Comparison of ENCODE assay signal across 25 cellular contexts in the genomic region with DNA sequence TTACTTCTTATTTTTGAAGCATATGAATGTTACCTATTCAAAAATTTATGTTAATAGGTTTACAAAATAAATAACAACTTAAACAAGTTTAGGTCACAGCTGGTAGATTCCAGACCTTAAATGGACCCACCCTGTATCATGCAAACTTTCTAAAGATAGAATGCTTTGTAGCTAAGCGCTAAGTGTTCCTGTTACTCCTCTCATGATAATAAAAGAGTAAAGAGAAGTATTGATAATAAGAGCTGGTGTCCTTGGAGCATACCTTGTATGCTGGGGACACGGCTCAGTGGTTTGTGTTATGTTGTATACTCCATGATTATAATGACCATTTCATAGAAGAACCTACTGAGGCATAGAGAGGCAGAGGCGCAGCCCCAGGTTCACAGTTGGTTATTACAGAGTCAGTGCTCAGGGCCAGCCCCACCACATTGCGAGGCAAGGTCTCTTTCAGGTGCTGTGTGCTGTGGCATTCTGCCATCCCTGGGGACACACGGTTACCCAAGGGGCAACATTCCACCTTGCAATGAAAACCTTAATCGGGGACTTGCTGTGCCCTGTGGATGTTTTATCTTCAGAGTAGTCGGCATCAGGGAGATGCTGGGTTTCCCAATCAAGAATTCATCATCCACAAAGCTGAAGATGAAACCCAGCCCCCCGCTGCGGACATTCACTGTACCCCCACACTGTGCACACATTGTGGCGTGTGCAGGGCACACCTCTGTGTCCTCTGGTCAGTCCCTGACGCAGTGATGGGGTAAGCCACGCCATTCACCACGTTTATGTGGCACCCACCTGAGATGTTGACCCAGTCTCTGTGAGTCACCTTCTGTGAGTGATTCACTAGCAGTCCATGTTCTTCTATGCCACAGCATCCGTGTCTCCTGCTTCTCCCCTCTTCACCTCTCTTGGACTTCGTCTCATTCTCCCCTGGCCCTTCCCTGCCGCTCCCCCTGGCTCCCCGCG.
DNase-seq lines count a peak whose midpoint lies in the region; ATAC-seq and TF ChIP-seq lines count a peak whose summit lies in the region.
"Had no signal": no experiment of that assay in that cellular context is flagged by ENCODE, and none has a peak within 500 bp of the region (broad histone marks: within the 10 kb centered on the region; RNA-seq: fewer than 3 reads in every experiment).

No MANE protein-coding gene starts in this region.

- no peaks in the 10 kb centered on the region for H3K9me3 ChIP-seq in right atrium auricular region

- no peak overlapping the region for H3K4me3 ChIP-seq in right atrium auricular region
- H3K4me3 ChIP-seq: hepatocyte, smooth muscle cell had no signal

- no peak for TF ChIP-seq CTCF in brain (conservative IDR thresholded peaks at IDR 0.05)
- TF ChIP-seq CTCF in right atrium auricular region (IDR thresholded peaks at IDR 0.05), result no peak

- peak overlapping the region in 3 of 5 experiments; percentile 0 to 97 (median 11) for H3K27ac Mint-ChIP-seq in brain
- H3K27ac Mint-ChIP-seq: endodermal cell, nephron had no signal

- no peaks in the 10 kb centered on the region for H3K27me3 ChIP-seq in right atrium auricular region

- H3K4me1 ChIP-seq in right atrium auricular region, result peaks cover 0 to 8% of the 10 kb centered on the region in 2 donors

- no peaks in the 10 kb centered on the region for H3K36me3 ChIP-seq in right atrium auricular region
- H3K36me3 ChIP-seq: WERI-Rb-1 had no signal

- peak overlapping the region in 1 of 2 donors; percentile 52 for H3K27ac ChIP-seq in right atrium auricular region
- H3K27ac ChIP-seq: hepatocyte, KMS-11, WERI-Rb-1 had no signal

- ATAC-seq in GM21737 (IDR thresholded peaks at IDR 0.05; ENCODE audit: unreplicated experiment), result no peak

- H3K4me3 Mint-ChIP-seq in brain, result no peak overlapping the region
- H3K4me3 Mint-ChIP-seq: endodermal cell, nephron had no signal

- peaks cover 11% of the 10 kb centered on the region for H3K27me3 Mint-ChIP-seq in brain

- H3K36me3 Mint-ChIP-seq in brain, result no peaks in the 10 kb centered on the region

- peak; percentile 56 for DNase-seq in A172 (ENCODE audit: low spot score)
- DNase-seq in HT1080 (ENCODE audit: low read depth), result peak; percentile 72
- peak; percentile 54 for DNase-seq in right atrium auricular region (ENCODE audit: low spot score)
- no peak for DNase-seq in NCI-H2107 (lab: John Stamatoyannopoulos, UW)
- DNase-seq in GOT3 (lab: John Stamatoyannopoulos, UW), result no peak
- DNase-seq in central memory CD4-positive, alpha-beta T cell, result no peak
- DNase-seq: activated CD4-positive, alpha-beta T cell treated with anti-CD3 and anti-CD28 coated beads, Interleukin-2, amount 50 U/mL, for 48 hours; activated naive CD4-positive, alpha-beta T cell; amniotic stem cell; C1 segment of cervical spinal cord; endodermal cell; GF-D8; kidney glomerular epithelial cell; NCI-H1092 treated with DMSO at 0.1 percent for 48 hours; NCI-H2081 treated with DMSO at 0.1 percent for 48 hours; NCI-H526; stimulated activated CD4-positive, alpha-beta T cell treated with anti-CD3 and anti-CD28 coated beads, Interleukin-4, amount 100 ng/mL, for 1 hour; T-helper 2 cell; WERI-Rb-1 had no signal

- peaks cover 32% of the 10 kb centered on the region for H3K4me1 Mint-ChIP-seq in brain
- H3K4me1 Mint-ChIP-seq: endodermal cell had no signal

- H3K9me3 Mint-ChIP-seq in brain, result peaks cover 2 to 11% (median 4%) of the 10 kb centered on the region in 5 experiments
- H3K9me3 Mint-ChIP-seq: endodermal cell, nephron had no signal

Comparison
In these comparisons a context has a peak if more than half of its experiments do, and no peak if none do; other contexts are left out.
1. DNase-seq: peak in A172 (single experiment), HT1080 (single experiment) and right atrium auricular region (single experiment); none in NCI-H2107 (single experiment), GOT3 (single experiment) and central memory CD4-positive, alpha-beta T cell (single experiment).